ENCODE assay signal across 7 cellular contexts in the genomic region with DNA sequence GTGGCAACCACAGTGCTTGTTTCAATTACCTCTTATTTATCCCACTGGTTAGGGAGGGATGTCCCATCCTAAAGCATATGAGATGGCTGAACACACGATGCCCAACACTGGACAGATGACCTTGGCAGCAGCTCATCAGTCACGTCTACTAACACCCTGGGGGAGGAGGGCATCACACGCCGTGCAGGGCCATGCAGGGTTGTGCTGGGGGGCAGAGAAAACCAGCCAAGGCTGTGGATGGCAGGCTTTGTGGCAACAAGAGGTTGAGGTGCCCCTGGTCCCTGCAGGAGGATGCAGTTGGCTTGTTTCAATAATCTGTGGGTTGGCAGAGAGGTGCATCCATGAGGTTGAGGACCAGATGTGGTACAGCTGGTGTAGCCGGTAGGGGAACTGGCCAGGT.
"Had no signal": no experiment of that assay in that cellular context is flagged by ENCODE, and none has a peak within 500 bp of the region (broad histone marks: within the 10 kb centered on the region; RNA-seq: fewer than 3 reads in every experiment).

No MANE protein-coding gene starts in this region.

- H2AFZ ChIP-seq: GM23248 had no signal

- H3K4me3 Mint-ChIP-seq: IgD-negative memory B cell had no signal

- H3K4me1 Mint-ChIP-seq: H9, IgD-negative memory B cell had no signal

- ATAC-seq: HepG2 had no signal

- H3K27ac ChIP-seq: GM23248 had no signal

- H3K4me3 ChIP-seq: GM23248 had no signal

- H3K27ac Mint-ChIP-seq: IgD-negative memory B cell had no signal

- DNase-seq: GM23248, GOT3, H9, HCEC 1CT, KBM-7 had no signal
